6 cellular contexts compared by ENCODE assay signal in the genomic region with DNA sequence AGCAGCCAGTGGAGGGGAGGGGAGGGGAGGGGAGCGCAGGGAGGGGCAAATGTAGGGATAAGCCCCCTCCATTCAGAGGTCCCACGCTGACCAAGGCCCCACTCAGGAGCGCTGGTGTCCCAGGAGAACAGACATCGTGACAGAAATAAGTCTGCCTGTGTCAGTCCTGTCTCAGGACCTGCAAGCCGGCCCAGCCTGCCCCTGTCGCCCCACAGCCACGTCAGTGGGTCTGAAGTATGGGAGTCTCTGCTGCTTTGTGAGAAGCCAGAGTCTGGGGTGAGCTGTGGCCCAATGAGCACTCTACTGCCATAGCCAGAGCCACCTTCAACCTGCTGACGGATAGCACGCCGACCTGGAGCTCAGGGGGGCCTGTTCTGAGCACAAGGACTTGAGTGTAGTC. TPM values are rescaled to one million over a fixed set of nuclear protein-coding genes. Genes with fewer than 3 reads are reported as not detected.
"Had no signal": no experiment of that assay in that cellular context is flagged by ENCODE, and none has a peak within 500 bp of the region (broad histone marks: within the 10 kb centered on the region; RNA-seq: fewer than 3 reads in every experiment).

No MANE protein-coding gene starts in this region.

RNA-seq across cellular contexts. Expression of a gene that starts 8.5 kb away (rescaled TPM):
- total RNA-seq: GM23248, GM23338, H1, H4, H9, HFFc6 had no signal
- polyA plus RNA-seq: GM23338, H1 had no signal
